In the genomic region with DNA sequence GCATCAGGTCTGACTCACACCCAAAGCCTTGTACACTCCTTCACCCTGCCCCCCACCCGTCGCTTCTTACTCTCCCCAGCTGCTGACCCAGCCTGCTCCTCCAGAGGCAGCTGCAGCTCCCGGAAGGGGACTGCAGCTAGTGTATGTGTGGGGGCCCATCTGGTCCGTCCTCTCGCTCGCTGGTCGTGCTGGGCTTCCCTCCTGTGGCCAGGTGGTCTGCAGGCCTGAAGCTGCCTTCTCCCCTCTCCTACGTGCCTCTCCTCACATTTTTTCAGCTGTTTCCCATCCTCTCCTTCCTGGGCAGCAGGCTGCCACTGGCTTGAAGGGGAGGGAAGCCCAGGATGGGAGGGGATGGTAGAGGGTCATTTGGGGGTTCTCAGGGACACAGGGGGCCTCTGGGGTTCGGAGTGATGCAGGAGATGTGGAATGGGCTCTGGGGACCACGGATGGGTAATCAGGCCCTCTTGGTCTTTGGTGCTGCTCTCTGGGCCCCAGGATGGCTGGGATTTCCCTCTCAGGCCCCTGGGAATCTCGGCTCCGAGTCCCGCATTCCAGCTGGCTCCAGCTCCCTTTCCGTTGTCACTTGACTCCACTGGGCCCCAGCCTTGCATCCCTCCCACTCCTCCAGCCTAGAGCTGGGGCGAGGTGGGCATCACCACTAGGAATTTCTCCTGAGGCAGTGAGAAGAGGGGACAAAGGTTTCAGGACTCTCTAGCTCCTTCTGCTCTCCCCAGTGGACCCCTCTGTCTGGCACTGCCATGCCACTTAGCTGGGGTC, we compare ENCODE assay signal across 9 cellular contexts. TPM values are rescaled to one million over a fixed set of nuclear protein-coding genes. Genes with fewer than 3 reads are reported as not detected.
DNase-seq lines count a peak whose midpoint lies in the region; ATAC-seq and TF ChIP-seq lines count a peak whose summit lies in the region.
"Had no signal": no experiment of that assay in that cellular context is flagged by ENCODE, and none has a peak within 500 bp of the region (broad histone marks: within the 10 kb centered on the region; RNA-seq: fewer than 3 reads in every experiment).

No MANE protein-coding gene starts in this region.

- TF ChIP-seq CTCF in heart right ventricle (IDR thresholded peaks at IDR 0.05) (no peak), coronary artery (IDR thresholded peaks at IDR 0.05) (no peak), uterus (IDR thresholded peaks at IDR 0.05) (no peak)

- H3K27me3 Mint-ChIP-seq in activated CD4-positive, alpha-beta T cell treated with anti-CD3 and anti-CD28 coated beads, Interleukin-2, amount 10 ng/mL, durations not matched to agents 7 days and 5 days = peaks cover 20% of the 10 kb centered on the region

- no peaks in the 10 kb centered on the region for H3K36me3 ChIP-seq in heart right ventricle
- H3K36me3 ChIP-seq in mucosa of stomach (ENCODE audit: control insufficient read depth, insufficient read depth, low read length) = no peaks in the 10 kb centered on the region
- H3K36me3 ChIP-seq in uterus = no peaks in the 10 kb centered on the region

- no peak for TF ChIP-seq POLR2A in uterus (IDR thresholded peaks at IDR 0.05)

- intact Hi-C loops in heart right ventricle (cut with DNase I) (loop anchor here in 3 of 10 donors (5.0 to 10.0 kb wide), 4 partner anchors 55 to 197 kb away; partner anchors contain the start of genes FLOT1 (in 1 of the 3), IER3 (in 1 of the 3) and PPP1R18 (in 1 of the 3)), Right ventricle myocardium superior (cut with DNase I) (loop anchor here (5.0 to 10.0 kb wide), 2 partner anchors 140 to 207 kb away; partner anchors contain the start of genes DHX16, FLOT1 and IER3), uterus (cut with DNase I; ENCODE audit: low total_unique reads) (loop anchor here (10.0 kb wide), 1 partner anchor 207 kb away; the partner anchor contains the start of gene DHX16)

- H3K9me3 Mint-ChIP-seq in activated CD4-positive, alpha-beta T cell treated with anti-CD3 and anti-CD28 coated beads, Interleukin-2, amount 10 ng/mL, durations not matched to agents 7 days and 5 days = no peaks in the 10 kb centered on the region

- WGBS in heart right ventricle, 2 donors = 52 to 59% methylated on average over 13 to 15 of the region's 15 CpGs

- POLR2A ChIA-PET in activated CD4-positive, alpha-beta T cell treated with anti-CD3 and anti-CD28 coated beads, Interleukin-2, amount 10 ng/mL, durations not matched to agents 7 days and 5 days (lab: Charles Lee) = no interaction called here

- no peak for ATAC-seq in heart right ventricle
- no peak for ATAC-seq in Right ventricle myocardium superior (ENCODE audit: poor library complexity)

- DNase-seq in heart right ventricle (peak in 1 of 2 donors; percentile 28), Right ventricle myocardium superior (no peak), coronary artery (ENCODE audit: low spot score) (no peak), uterus (peak in 1 of 2 donors; percentile 46), occipital lobe (lab: John Stamatoyannopoulos, UW) (no peak), EL (no peak)
- no peak for DNase-seq in activated CD4-positive, alpha-beta T cell treated with anti-CD3 and anti-CD28 coated beads, Interleukin-2, amount 10 ng/mL, durations not matched to agents 7 days and 5 days

- H3K9me3 ChIP-seq in heart right ventricle = no peaks in the 10 kb centered on the region
- no peaks in the 10 kb centered on the region for H3K9me3 ChIP-seq in mucosa of stomach (ENCODE audit: control insufficient read depth, low read length)
- H3K9me3 ChIP-seq in uterus = no peaks in the 10 kb centered on the region

- H3K27ac ChIP-seq in heart right ventricle (peak overlapping the region in 9 of 10 donors; percentile 1 to 90 (median 85)), coronary artery (peak overlapping the region; percentile 91 to 93), uterus (peak overlapping the region; percentile 88 to 98)

- H3K27me3 ChIP-seq in heart right ventricle = peaks cover 0 to 22% (median 0%) of the 10 kb centered on the region in 7 donors
- H3K27me3 ChIP-seq in mucosa of stomach (ENCODE audit: control insufficient read depth, insufficient read depth, low read length) = no peaks in the 10 kb centered on the region
- H3K27me3 ChIP-seq in uterus = no peaks in the 10 kb centered on the region

- H3K4me3 ChIP-seq in heart right ventricle = no peak overlapping the region
- H3K4me3 ChIP-seq in coronary artery = no peak overlapping the region
- H3K4me3 ChIP-seq in mucosa of stomach (ENCODE audit: low read length) = no peak overlapping the region
- no peak overlapping the region for H3K4me3 ChIP-seq in uterus

- CTCF ChIA-PET in activated CD4-positive, alpha-beta T cell treated with anti-CD3 and anti-CD28 coated beads, Interleukin-2, amount 10 ng/mL, durations not matched to agents 7 days and 5 days (lab: Charles Lee) = interaction anchor here (0.7 to 2.9 kb wide), 8 partner anchors 14 to 205 kb away, joined by 3 to 12 read pairs (median 3); partner anchors contain the start of gene VARS2

- H3K36me3 Mint-ChIP-seq in activated CD4-positive, alpha-beta T cell treated with anti-CD3 and anti-CD28 coated beads, Interleukin-2, amount 10 ng/mL, durations not matched to agents 7 days and 5 days (ENCODE audit: low read depth) = no peaks in the 10 kb centered on the region

- H3K4me3 Mint-ChIP-seq in activated CD4-positive, alpha-beta T cell treated with anti-CD3 and anti-CD28 coated beads, Interleukin-2, amount 10 ng/mL, durations not matched to agents 7 days and 5 days = no peak overlapping the region

- H3K27ac Mint-ChIP-seq in activated CD4-positive, alpha-beta T cell treated with anti-CD3 and anti-CD28 coated beads, Interleukin-2, amount 10 ng/mL, durations not matched to agents 7 days and 5 days = no peak overlapping the region

- peak overlapping the region; percentile 42 for H3K9ac ChIP-seq in mucosa of stomach (ENCODE audit: low read length)

- H3K4me1 Mint-ChIP-seq in activated CD4-positive, alpha-beta T cell treated with anti-CD3 and anti-CD28 coated beads, Interleukin-2, amount 10 ng/mL, durations not matched to agents 7 days and 5 days = peaks cover 38% of the 10 kb centered on the region

- peaks cover 21 to 61% (median 40%) of the 10 kb centered on the region in 9 donors for H3K4me1 ChIP-seq in heart right ventricle
- peaks cover 41% of the 10 kb centered on the region for H3K4me1 ChIP-seq in mucosa of stomach (ENCODE audit: control insufficient read depth, insufficient read depth, low read length)
- H3K4me1 ChIP-seq in uterus = peaks cover 0 to 22% of the 10 kb centered on the region in 2 donors

RNA-seq across cellular contexts. Expression of gene DDR1, which starts 2.1 kb away (rescaled TPM):
- total RNA-seq in heart right ventricle (10 to 100 TPM; 15.5 to 49.2 (median 26.9) TPM), Right ventricle myocardium superior (23.2 TPM), uterus (10 to 100 TPM in 2 of 4 donors, 1 to 10 TPM in 2; 2.1 to 74.1 (median 30.3) TPM), occipital lobe (108 TPM)
- 10 to 100 TPM in 1 of 2 donors, 1 to 10 TPM in 1; 7.3 to 12.1 TPM for polyA plus RNA-seq in heart right ventricle
- total RNA-seq in activated CD4-positive, alpha-beta T cell treated with anti-CD3 and anti-CD28 coated beads, Interleukin-2, amount 10 ng/mL, durations not matched to agents 7 days and 5 days = 1 to 10 TPM; 4.5 to 5.6 TPM

RNA-seq across cellular contexts. Expression of gene GTF2H4, which starts 25.8 kb away (rescaled TPM):
- 10 to 100 TPM in 8 of 10 donors, 1 to 10 TPM in 2; 8.3 to 25.1 (median 12.5) TPM for total RNA-seq in heart right ventricle
- polyA plus RNA-seq in heart right ventricle = 10 to 100 TPM; 15.9 to 27.0 TPM
- 23.6 TPM for total RNA-seq in Right ventricle myocardium superior
- total RNA-seq in uterus = 10 to 100 TPM in 3 of 4 donors, not detected in 1; 27.4 to 96.6 (median 65.2) TPM
- 10 to 100 TPM; 28.5 to 34.1 TPM for total RNA-seq in activated CD4-positive, alpha-beta T cell treated with anti-CD3 and anti-CD28 coated beads, Interleukin-2, amount 10 ng/mL, durations not matched to agents 7 days and 5 days
- total RNA-seq in occipital lobe = 20.0 TPM

RNA-seq across cellular contexts. Expression of gene VARS2, which starts 31.9 kb away (rescaled TPM):
- total RNA-seq in heart right ventricle (10 to 100 TPM; 13.4 to 28.4 (median 22.5) TPM), Right ventricle myocardium superior (17.2 TPM), uterus (10 to 100 TPM; 12.6 to 34.2 (median 22.4) TPM), occipital lobe (31.2 TPM)
- polyA plus RNA-seq in heart right ventricle = 10 to 100 TPM in 1 of 2 donors, 1 to 10 TPM in 1; 9.3 to 26.0 TPM
- 10 to 100 TPM; 34.3 to 40.2 TPM for total RNA-seq in activated CD4-positive, alpha-beta T cell treated with anti-CD3 and anti-CD28 coated beads, Interleukin-2, amount 10 ng/mL, durations not matched to agents 7 days and 5 days

RNA-seq across cellular contexts. Expression of gene SFTA2, which starts 49.8 kb away (rescaled TPM):
- not detected for total RNA-seq in heart right ventricle
- not detected for polyA plus RNA-seq in heart right ventricle
- total RNA-seq in Right ventricle myocardium superior = not detected
- 1 to 10 TPM in 1 of 4 donors, not detected in 3; 1.1 TPM for total RNA-seq in uterus
- total RNA-seq in activated CD4-positive, alpha-beta T cell treated with anti-CD3 and anti-CD28 coated beads, Interleukin-2, amount 10 ng/mL, durations not matched to agents 7 days and 5 days = not detected
- not detected for total RNA-seq in occipital lobe
- total RNA-seq: liver had no signal

RNA-seq across cellular contexts. Expression of gene MUCL3, which starts 58.6 kb away (rescaled TPM):
- total RNA-seq in heart right ventricle (under 1 TPM in 1 of 10 donors, not detected in 9; 0.08 TPM), Right ventricle myocardium superior (not detected), uterus (under 1 TPM in 1 of 4 donors, not detected in 3; under 0.01 TPM), occipital lobe (not detected)
- polyA plus RNA-seq in heart right ventricle = not detected
- not detected for total RNA-seq in activated CD4-positive, alpha-beta T cell treated with anti-CD3 and anti-CD28 coated beads, Interleukin-2, amount 10 ng/mL, durations not matched to agents 7 days and 5 days
- polyA plus RNA-seq: liver had no signal
